In the genomic region with DNA sequence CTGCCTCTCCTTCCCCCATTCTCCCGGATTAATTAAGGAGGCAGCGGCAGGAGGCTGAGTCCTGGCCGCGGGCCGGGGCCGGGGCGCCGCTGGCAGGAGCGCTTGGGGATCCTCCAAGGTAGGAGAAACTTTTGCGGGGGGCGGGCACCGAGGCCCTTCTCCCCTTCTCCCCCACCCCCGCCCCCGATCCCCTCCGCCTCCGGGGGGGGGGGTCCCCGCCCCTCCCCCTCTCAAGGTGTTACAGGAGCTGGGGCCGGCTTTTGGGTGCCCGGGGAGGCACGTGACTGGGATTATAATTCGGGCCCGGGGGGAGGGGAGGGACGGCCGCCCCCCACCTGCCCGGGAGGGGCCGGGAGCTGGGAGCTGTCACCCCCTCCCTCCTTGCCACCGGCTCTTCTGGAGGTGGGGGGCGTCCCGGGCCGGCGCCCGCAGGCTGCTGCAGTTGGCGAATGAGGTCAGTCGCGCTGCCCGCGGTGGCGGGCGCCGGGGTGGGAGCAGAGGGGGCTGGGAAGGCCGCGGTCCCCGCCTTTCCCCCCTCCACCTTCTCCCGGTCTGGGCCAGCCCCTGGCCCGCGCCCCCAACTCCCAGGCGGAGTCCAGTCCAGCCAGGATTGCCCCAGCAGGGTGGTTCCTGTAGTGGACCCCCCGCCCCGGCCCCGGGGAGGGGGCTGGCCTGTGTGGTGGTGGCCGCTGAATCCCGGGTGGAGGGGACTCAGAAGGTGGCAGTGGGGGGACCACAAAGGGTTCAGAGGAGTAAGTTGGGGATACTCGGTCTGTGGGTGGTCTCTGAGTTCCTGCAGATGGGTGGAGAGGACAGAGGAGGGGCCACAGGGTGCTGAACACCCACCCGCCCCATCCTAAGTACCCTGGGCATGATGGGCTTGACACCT, we compare ENCODE assay signal across 8 cellular contexts. TPM values are rescaled to one million over a fixed set of nuclear protein-coding genes. Genes with fewer than 3 reads are reported as not detected.
DNase-seq lines count a peak whose midpoint lies in the region; ATAC-seq, FAIRE-seq and TF ChIP-seq lines count a peak whose summit lies in the region.

No MANE protein-coding gene starts in this region.

- peak overlapping the region; percentile 70 for H3K4me2 ChIP-seq in OCI-LY7 (ENCODE audit: low read length)

- no peak for TF ChIP-seq CTCF in OCI-LY7 (conservative IDR thresholded peaks at IDR 0.05; ENCODE audit: low read length)

- no peaks in the 10 kb centered on the region for H3K79me2 ChIP-seq in OCI-LY7 (ENCODE audit: insufficient read depth, low read depth, low read length)

- no peaks in the 10 kb centered on the region for H3K27me3 ChIP-seq in CD4-positive, alpha-beta memory T cell (ENCODE audit: insufficient read depth, low read length)
- H3K27me3 ChIP-seq in duodenal mucosa (ENCODE audit: control insufficient read depth in 1 of 2, insufficient read depth in 2 of 2, low read length in 2 of 2), result no peaks in the 10 kb centered on the region
- no peaks in the 10 kb centered on the region for H3K27me3 ChIP-seq in mucosa of stomach (ENCODE audit: control insufficient read depth, insufficient read depth, low read length)

- no peaks in the 10 kb centered on the region for H3K27me3 Mint-ChIP-seq in CD4-positive, alpha-beta memory T cell

- no peak overlapping the region for H3K27ac ChIP-seq in CD4-positive, alpha-beta memory T cell (ENCODE audit: low read depth, low read length)
- H3K27ac ChIP-seq in OCI-LY7 (ENCODE audit: low read depth, low read length, poor library complexity, severe bottlenecking), result no peak overlapping the region
- H3K27ac ChIP-seq in duodenal mucosa (ENCODE audit: low read depth, low read length), result peak overlapping the region; percentile 61

- peaks cover 0 to 5% of the 10 kb centered on the region in 2 donors for H3K36me3 Mint-ChIP-seq in CD4-positive, alpha-beta memory T cell

- peaks cover 0 to 2% (median 0%) of the 10 kb centered on the region in 8 donors for H3K9me3 Mint-ChIP-seq in CD4-positive, alpha-beta memory T cell

- peak overlapping the region in 7 of 8 donors; percentile 30 to 67 (median 53) for H3K4me3 Mint-ChIP-seq in CD4-positive, alpha-beta memory T cell

- H3K9me3 ChIP-seq in CD4-positive, alpha-beta memory T cell (ENCODE audit: control insufficient read depth in 1 of 2, low read length in 2 of 2), result no peaks in the 10 kb centered on the region
- H3K9me3 ChIP-seq in OCI-LY7 (ENCODE audit: low read length), result no peaks in the 10 kb centered on the region
- no peaks in the 10 kb centered on the region for H3K9me3 ChIP-seq in duodenal mucosa (ENCODE audit: control insufficient read depth in 1 of 2, low read length in 2 of 2)
- no peaks in the 10 kb centered on the region for H3K9me3 ChIP-seq in mucosa of stomach (ENCODE audit: control insufficient read depth, low read length)

- ATAC-seq in GM18861 (IDR thresholded peaks at IDR 0.05; ENCODE audit: unreplicated experiment), result no peak

- peaks cover 22% of the 10 kb centered on the region for H3K4me1 ChIP-seq in CD4-positive, alpha-beta memory T cell (ENCODE audit: insufficient read depth, low read length)
- H3K4me1 ChIP-seq in OCI-LY7 (ENCODE audit: insufficient read depth, low read length, poor library complexity, severe bottlenecking) (no peaks in the 10 kb centered on the region), duodenal mucosa (ENCODE audit: control insufficient read depth in 1 of 2, insufficient read depth in 2 of 2, low read length in 2 of 2) (peaks cover 9 to 35% of the 10 kb centered on the region in 2 donors), mucosa of stomach (ENCODE audit: control insufficient read depth, insufficient read depth, low read length) (peaks cover 27% of the 10 kb centered on the region)

- peak overlapping the region; percentile 64 to 74 for H3K9ac ChIP-seq in duodenal mucosa (ENCODE audit: low read depth in 1 of 2, low read length in 2 of 2)
- peak overlapping the region; percentile 81 for H3K9ac ChIP-seq in mucosa of stomach (ENCODE audit: low read length)

- CTCF ChIA-PET in CD4-positive, alpha-beta memory T cell (lab: Charles Lee; ENCODE audit: partially characterized antibody), result no interaction called here
- CTCF ChIA-PET in OCI-LY7 (lab: Charles Lee; ENCODE audit: unreplicated experiment), result no interaction called here

- intact Hi-C loops in CD4-positive, alpha-beta memory T cell (cut with micrococcal nuclease), result no loop called here
- intact Hi-C loops in OCI-LY7 (cut with micrococcal nuclease; ENCODE audit: unreplicated experiment), result no loop called here

- H4K20me1 ChIP-seq in OCI-LY7 (ENCODE audit: insufficient read depth, low read length), result no peaks in the 10 kb centered on the region

- POLR2A ChIA-PET in CD4-positive, alpha-beta memory T cell (lab: Charles Lee; ENCODE audit: partially characterized antibody), result interaction anchor here (1.1 kb wide), 1 partner anchor 9 kb away, joined by 3 read pairs; no protein-coding TSS in a partner anchor
- POLR2A ChIA-PET in OCI-LY7 (lab: Charles Lee), result no interaction called here

- no peak overlapping the region for H3K4me3 ChIP-seq in CD4-positive, alpha-beta memory T cell (ENCODE audit: low read length in 2 of 2)
- H3K4me3 ChIP-seq in OCI-LY7 (ENCODE audit: low read depth, low read length, poor library complexity, severe bottlenecking), result peak overlapping the region; percentile 67
- H3K4me3 ChIP-seq in duodenal mucosa (ENCODE audit: low read depth in 1 of 2, low read length in 2 of 2), result peak overlapping the region; percentile 65 to 70
- H3K4me3 ChIP-seq in mucosa of stomach (ENCODE audit: low read length), result peak overlapping the region; percentile 67

- H3K9me2 ChIP-seq in OCI-LY7 (ENCODE audit: insufficient read depth, low read length), result no peaks in the 10 kb centered on the region

- H2AFZ ChIP-seq in OCI-LY7 (ENCODE audit: low read length), result no peak overlapping the region

- BruUV-seq in OCI-LY7 (replicated peaks; lab: Mats Ljungman, UMichigan), result no TSS peak

- FAIRE-seq in urothelium cell line (lab: Jason Lieb, UNC), result no peak

- peak in 1 of 5 donors; percentile 45 for DNase-seq in CD4-positive, alpha-beta memory T cell
- DNase-seq in OCI-LY7 (ENCODE audit: low spot score) (no peak), urothelium cell line (ENCODE audit: low spot score) (peak; percentile 29), occipital lobe (lab: John Stamatoyannopoulos, UW) (no peak)
- DNase-seq in effector CD4-positive, alpha-beta T cell, result no peak

- peaks cover 16 to 23% (median 19%) of the 10 kb centered on the region in 4 donors for H3K4me1 Mint-ChIP-seq in CD4-positive, alpha-beta memory T cell

- peak overlapping the region in 3 of 7 donors; percentile 29 to 75 (median 47) for H3K27ac Mint-ChIP-seq in CD4-positive, alpha-beta memory T cell

- no peaks in the 10 kb centered on the region for H3K36me3 ChIP-seq in CD4-positive, alpha-beta memory T cell (ENCODE audit: insufficient read depth, low read length)
- H3K36me3 ChIP-seq in OCI-LY7 (ENCODE audit: insufficient read depth, low read length) (no peaks in the 10 kb centered on the region), duodenal mucosa (ENCODE audit: control insufficient read depth in 1 of 2, insufficient read depth in 2 of 2, low read length in 2 of 2) (no peaks in the 10 kb centered on the region), mucosa of stomach (ENCODE audit: control insufficient read depth, insufficient read depth, low read length) (no peaks in the 10 kb centered on the region)

RNA-seq across cellular contexts. Expression of a gene that starts 0.6 kb away (rescaled TPM):
- 1 to 10 TPM; 8.6 to 8.8 TPM for total RNA-seq in CD4-positive, alpha-beta memory T cell
- polyA plus RNA-seq in CD4-positive, alpha-beta memory T cell, result under 1 TPM; 0.30 to 0.81 TPM
- 4.2 and 4.4 TPM in 2 replicates for total RNA-seq in OCI-LY7 (2014; rRNA removed; shearing (Covaris generic))
- total RNA-seq in OCI-LY7 (2022), result 29.7 and 34.3 TPM in 2 replicates
- 16.1 TPM for total RNA-seq in occipital lobe

Comparison
In these comparisons a context has a peak if more than half of its experiments do, and no peak if none do; other contexts are left out.
1. H3K4me3 ChIP-seq: peak in OCI-LY7 (single experiment), duodenal mucosa (2 of 2) and mucosa of stomach (single experiment); none in CD4-positive, alpha-beta memory T cell (0 of 2).